Comparison of ENCODE assay signal across 11 cellular contexts in genomic region chr2:197675246-197675645, GRCh38. TPM values are rescaled to one million over a fixed set of nuclear protein-coding genes. Genes with fewer than 3 reads are reported as not detected.
DNase-seq lines count a peak whose midpoint lies in the region; FAIRE-seq and TF ChIP-seq lines count a peak whose summit lies in the region.
"Had no signal": no experiment of that assay in that cellular context is flagged by ENCODE, and none has a peak within 500 bp of the region (broad histone marks: within the 10 kb centered on the region; RNA-seq: fewer than 3 reads in every experiment).

Gene RFTN2, minus strand, starts transcription at chr2:197675587. Its CDS starts 129 bp downstream, at chr2:197675458.

- no peak within 1 kb of the TSS for H2BK20ac ChIP-seq in H1 (ENCODE audit: low read length)

- no peak for TF ChIP-seq EP300 in H1 (IDR thresholded peaks at IDR 0.05; ENCODE audit: borderline replicate concordance in 1 of 2, low read depth in 2 of 2, low read length in 2 of 2)

- H4K20me1 ChIP-seq in Loucy (ENCODE audit: insufficient read depth, low read length, poor library complexity, severe bottlenecking) (no peaks in the 10 kb centered on the region), H1 (replicated peaks in 1 of 2; ENCODE audit: control insufficient read depth in 1 of 2, insufficient read depth in 2 of 2, low read length in 2 of 2) (no peaks in the 10 kb centered on the region)

- no peaks in the 10 kb centered on the region for H3K27me3 ChIP-seq in Loucy (ENCODE audit: insufficient read depth, low read length, poor library complexity, severe bottlenecking)
- H3K27me3 ChIP-seq in H1 (replicated peaks in 1 of 4; ENCODE audit: control insufficient read depth in 3 of 4, extremely low read depth in 1 of 4, insufficient read depth in 3 of 4, low read length in 3 of 4): no peaks in the 10 kb centered on the region
- no peaks in the 10 kb centered on the region for H3K27me3 ChIP-seq in mesendoderm (ENCODE audit: insufficient read depth, low read length, poor library complexity)
- H3K27me3 ChIP-seq in subcutaneous abdominal adipose tissue (ENCODE audit: control insufficient read depth in 5 of 5, insufficient read depth in 4 of 5, low read length in 5 of 5): no peaks in the 10 kb centered on the region

- H2BK5ac ChIP-seq in H1 (ENCODE audit: low read depth, low read length) (no peak within 1 kb of the TSS), mesendoderm (ENCODE audit: low read length) (no peak within 1 kb of the TSS)

- H4K91ac ChIP-seq in H1 (replicated peaks; ENCODE audit: insufficient read length, low read length): no peak within 1 kb of the TSS

- H2AFZ ChIP-seq in Loucy (ENCODE audit: low read length): peak within 1 kb of the TSS; percentile 64; the same call in 1 of the 2 replicates
- H2AFZ ChIP-seq in H1 (ENCODE audit: low read length): peak within 1 kb of the TSS; percentile 70; the same call in 1 of the 2 replicates

- H3F3A ChIP-seq in Loucy (ENCODE audit: low read depth): no peaks in the 10 kb centered on the region

- H3K4me2 ChIP-seq in Loucy (ENCODE audit: low read depth, low read length, poor library complexity, severe bottlenecking) (no peak within 1 kb of the TSS), H1 (ENCODE audit: insufficient read depth in 1 of 2, low read depth in 2 of 2, low read length in 2 of 2) (peak within 1 kb of the TSS; percentile 8 to 69; a peak in 3 of 4 replicates), mesendoderm (ENCODE audit: low read length) (no peak within 1 kb of the TSS)

- no peak within 1 kb of the TSS for H3K27ac ChIP-seq in H1 (ENCODE audit: low read depth, low read length)
- H3K27ac ChIP-seq in mesendoderm (ENCODE audit: low read depth, low read length): no peak within 1 kb of the TSS
- H3K27ac ChIP-seq in subcutaneous abdominal adipose tissue (ENCODE audit: low read depth, low read length): peak within 1 kb of the TSS; percentile 84

- H3K23ac ChIP-seq in H1 (ENCODE audit: insufficient read length) (no peak within 1 kb of the TSS), mesendoderm (ENCODE audit: low read length) (no peak within 1 kb of the TSS)

- H3K36me3 ChIP-seq in Loucy (ENCODE audit: insufficient read depth, low read length) (no peaks in the 10 kb centered on the region), H1 (ENCODE audit: control insufficient read depth in 2 of 4, insufficient read depth in 4 of 4, low read length in 3 of 4) (no peaks in the 10 kb centered on the region), mesendoderm (ENCODE audit: control insufficient read depth, insufficient read depth, low read length) (no peaks in the 10 kb centered on the region), subcutaneous abdominal adipose tissue (ENCODE audit: control insufficient read depth in 5 of 5, insufficient read depth in 5 of 5, low read length in 5 of 5) (no peaks in the 10 kb centered on the region)

- H3K9me3 ChIP-seq in Loucy (ENCODE audit: insufficient read depth, low read depth, low read length) (no peaks in the 10 kb centered on the region), H1 (ENCODE audit: insufficient read depth in 2 of 2, low read depth in 1 of 2, low read length in 1 of 2) (no peaks in the 10 kb centered on the region), subcutaneous abdominal adipose tissue (ENCODE audit: control insufficient read depth in 5 of 5, low read length in 5 of 5) (no peaks in the 10 kb centered on the region)

- H3K9me2 ChIP-seq in Loucy (replicated peaks; ENCODE audit: low read depth, low read length): no peaks in the 10 kb centered on the region

- H3K18ac ChIP-seq in H1 (ENCODE audit: extremely low read depth, low read length) (no peak within 1 kb of the TSS; the same call in 1 of the 2 replicates), mesendoderm (ENCODE audit: low read length) (peak within 1 kb of the TSS; percentile 90)

- CTCF ChIA-PET in H1 (lab: Charles Lee; ENCODE audit: partially characterized antibody): interaction anchor here (0.5 to 0.6 kb wide), 3 partner anchors 13 to 108 kb away, joined by 3 read pairs; no protein-coding TSS in a partner anchor

- H2BK15ac ChIP-seq in H1 (ENCODE audit: low read length): no peak within 1 kb of the TSS
- no peak within 1 kb of the TSS for H2BK15ac ChIP-seq in mesendoderm (replicated peaks; ENCODE audit: low read depth)

- no peak within 1 kb of the TSS for H3K9ac ChIP-seq in Loucy (ENCODE audit: low read depth, low read length, poor library complexity, severe bottlenecking)
- H3K9ac ChIP-seq in H1 (replicated peaks in 1 of 4; ENCODE audit: extremely low read depth in 1 of 4, low read depth in 3 of 4, low read length in 3 of 4): peak within 1 kb of the TSS in 2 of 4 experiments; percentile 20 to 39; a peak in 2 of 7 replicates
- H3K9ac ChIP-seq in mesendoderm (ENCODE audit: low read length): peak within 1 kb of the TSS; percentile 39
- H3K9ac ChIP-seq in subcutaneous abdominal adipose tissue (ENCODE audit: low read length in 5 of 5): peak within 1 kb of the TSS; percentile 28 to 81 (median 78)

- H3K23me2 ChIP-seq in H1 (ENCODE audit: low read depth, low read length): no peaks in the 10 kb centered on the region

- DNase-seq in H1 (ENCODE audit: low read depth in 1 of 2, low spot score in 2 of 2) (no peak), mesendoderm (peak; percentile 19), NCI-H1105 treated with DMSO at 0.1 percent for 48 hours (lab: John Stamatoyannopoulos, UW) (no peak), NCI-H748 (lab: John Stamatoyannopoulos, UW; ENCODE audit: unreplicated experiment) (no peak), NCI-H2107 treated with DMSO at 0.1 percent for 48 hours (lab: John Stamatoyannopoulos, UW; ENCODE audit: unreplicated experiment) (no peak)
- DNase-seq in activated naive CD4-positive, alpha-beta T cell treated with anti-CD3 and anti-CD28 coated beads, Interleukin-2, amount 50 U/mL, for 16 hours: no peak
- DNase-seq: NCI-H1694 treated with DMSO at 0.1 percent for 48 hours had no signal

- H2BK120ac ChIP-seq in H1 (replicated peaks; ENCODE audit: low read depth, low read length): no peak within 1 kb of the TSS
- H2BK120ac ChIP-seq in mesendoderm (ENCODE audit: low read depth, low read length): peak within 1 kb of the TSS; percentile 28

- H4K5ac ChIP-seq in H1 (ENCODE audit: insufficient read length, low read depth, low read length) (no peak within 1 kb of the TSS), mesendoderm (ENCODE audit: low read length) (no peak within 1 kb of the TSS)

- TF ChIP-seq CTCF in Loucy (conservative IDR thresholded peaks at IDR 0.05; ENCODE audit: low read length): no peak
- no peak for TF ChIP-seq CTCF in H1 (IDR thresholded peaks at IDR 0.05; ENCODE audit: control extremely low read depth in 1 of 3, insufficient read depth in 1 of 3, low read depth in 1 of 3, low read length in 3 of 3)

- no peak within 1 kb of the TSS for H4K8ac ChIP-seq in H1 (ENCODE audit: extremely low read depth, insufficient read depth, low read length)
- H4K8ac ChIP-seq in mesendoderm (ENCODE audit: low read depth, low read length): no peak within 1 kb of the TSS

- TF ChIP-seq POLR2A in H1 (IDR thresholded peaks at IDR 0.05; ENCODE audit: control extremely low read depth in 1 of 2, low read depth in 2 of 2, low read length in 2 of 2): no peak

- WGBS in H1 (ENCODE audit: extremely low coverage in 1 of 2, insufficient coverage in 1 of 2, insufficient read length in 1 of 2, insufficient replicate concordance in 2 of 2, low coverage in 1 of 2, low lambda C conversion rate in 2 of 2, missing lambda C conversion rate in 1 of 2), 2 experiments: 37% methylated on average over 3 of the region's 3 CpGs; no CpG with 5 or more reads in 1 of the 2 experiments
- WGBS in mesendoderm (ENCODE audit: extremely low coverage, insufficient coverage, low lambda C conversion rate): no CpG with 5 or more reads among the region's 3 CpGs

- H3K79me2 ChIP-seq in Loucy (ENCODE audit: insufficient read depth, low read length): no peaks in the 10 kb centered on the region
- H3K79me2 ChIP-seq in H1 (ENCODE audit: control insufficient read depth in 1 of 2, insufficient read depth in 2 of 2, low read length in 2 of 2): no peaks in the 10 kb centered on the region
- H3K79me2 ChIP-seq in mesendoderm (ENCODE audit: control insufficient read depth, insufficient read depth, low read length): no peaks in the 10 kb centered on the region

- no peak within 1 kb of the TSS for H3K14ac ChIP-seq in H1 (ENCODE audit: insufficient read length)

- H3K4me3 ChIP-seq in Loucy (ENCODE audit: low read length, poor library complexity, severe bottlenecking) (no peak within 1 kb of the TSS), H1 (ENCODE audit: extremely low read depth in 1 of 4, insufficient read depth in 2 of 4, low read depth in 3 of 4, low read length in 4 of 4) (peak within 1 kb of the TSS in 3 of 4 experiments; percentile 19 to 56 (median 31); a peak in 5 of 8 replicates), mesendoderm (ENCODE audit: low read length) (no peak within 1 kb of the TSS), subcutaneous abdominal adipose tissue (ENCODE audit: low read depth in 1 of 5, low read length in 5 of 5) (peak within 1 kb of the TSS; percentile 70 to 79 (median 74))

- peak; percentile 58 for FAIRE-seq in H1 (lab: Jason Lieb, UNC)
- FAIRE-seq: GM19239 had no signal

- H3K79me1 ChIP-seq in H1 (ENCODE audit: low read depth, low read length) (no peaks in the 10 kb centered on the region), mesendoderm (ENCODE audit: low read length) (no peaks in the 10 kb centered on the region)

- POLR2A ChIA-PET in H1 (lab: Charles Lee; ENCODE audit: partially characterized antibody): interaction anchor here (2.0 kb wide), 1 partner anchor 176 kb away, joined by 5 read pairs; the partner anchor contains the start of genes HSPD1 and HSPE1

- no peak within 1 kb of the TSS for H2BK12ac ChIP-seq in H1 (ENCODE audit: low read depth, low read length)

- H3K4ac ChIP-seq in H1 (replicated peaks; ENCODE audit: insufficient read length, low read depth, low read length) (no peak within 1 kb of the TSS), mesendoderm (ENCODE audit: low read depth, low read length) (no peak within 1 kb of the TSS)

- no peak within 1 kb of the TSS for H2AK5ac ChIP-seq in H1 (ENCODE audit: low read depth, low read length)
- no peak within 1 kb of the TSS for H2AK5ac ChIP-seq in mesendoderm (ENCODE audit: low read length)

- H3K4me1 ChIP-seq in Loucy (ENCODE audit: insufficient read depth, low read length, poor library complexity, severe bottlenecking) (no peaks in the 10 kb centered on the region), H1 (replicated peaks in 1 of 4; ENCODE audit: control insufficient read depth in 3 of 4, insufficient read depth in 4 of 4, low read length in 3 of 4) (peaks cover 0 to 8% (median 4%) of the 10 kb centered on the region in 4 experiments; a peak in 5 of 7 replicates), mesendoderm (ENCODE audit: control insufficient read depth, low read depth, low read length) (peaks cover 3% of the 10 kb centered on the region), subcutaneous abdominal adipose tissue (ENCODE audit: control insufficient read depth in 5 of 5, insufficient read depth in 5 of 5, low read length in 5 of 5) (peaks cover 0 to 19% (median 13%) of the 10 kb centered on the region in 5 donors)

- TF ChIP-seq RAD21 in H1 (IDR thresholded peaks at IDR 0.05 in 1 of 2, conservative IDR thresholded peaks at IDR 0.05 in 1 of 2; ENCODE audit: low read depth in 2 of 2, low read length in 2 of 2): no peak

- H3K56ac ChIP-seq in H1 (replicated peaks; ENCODE audit: insufficient read length, low read depth, low read length) (no peak within 1 kb of the TSS), mesendoderm (ENCODE audit: low read length) (peak within 1 kb of the TSS; percentile 71)

RNA-seq across cellular contexts. Expression of gene RFTN2, which starts in this region (rescaled TPM):
- total RNA-seq in H1 (2021; fragmentation: NEBNext Ultra II Directional; extraction: Animal tissue kit (Norgen Biotek cat#: 25700)): 1.2 and 2.4 TPM in 2 replicates
- 0.42 and 2.3 TPM in 2 replicates for polyA plus RNA-seq in H1 (2011; rRNA removed)
- 1.2 TPM for polyA plus RNA-seq in H1 (2011; cell fraction: cytosol; rRNA removed)
- 0.58 TPM for polyA plus RNA-seq in H1 (2011; cell fraction: nucleus; rRNA removed)
- 1.2 to 3.8 TPM (median 1.7 TPM) in 4 replicates for polyA plus RNA-seq in H1 (2012, experiment 1 of 2)
- polyA plus RNA-seq in H1 (2012, experiment 2 of 2): 0.12 TPM
- polyA plus RNA-seq in H1 (2013, experiment 1 of 2): 1.5 TPM
- polyA plus RNA-seq in H1 (2013, experiment 2 of 2): 1.5 TPM
- 3.0 and 4.4 TPM in 2 replicates for polyA minus RNA-seq in H1 (2011; rRNA and poly(A)+ RNA removed)
- polyA minus RNA-seq in H1 (2011; cell fraction: cytosol; rRNA and poly(A)+ RNA removed): 2.3 TPM
- 3.0 TPM for polyA minus RNA-seq in H1 (2011; cell fraction: nucleus; rRNA and poly(A)+ RNA removed)
- polyA plus RNA-seq in mesendoderm (2013, experiment 1 of 2): 0.42 TPM
- 0.42 TPM for polyA plus RNA-seq in mesendoderm (2013, experiment 2 of 2)
- total RNA-seq: Daoy had no signal

Comparison
In these comparisons a context has a peak if more than half of its experiments do, and no peak if none do; other contexts are left out.
1. H3K4me2 ChIP-seq: peak in H1 (2 of 2); none in Loucy (single experiment) and mesendoderm (single experiment).
2. H3K4me3 ChIP-seq: peak in H1 (3 of 4) and subcutaneous abdominal adipose tissue (5 of 5); none in Loucy (single experiment) and mesendoderm (single experiment).